Comparison of ENCODE assay signal across 27 cellular contexts in the genomic region with DNA sequence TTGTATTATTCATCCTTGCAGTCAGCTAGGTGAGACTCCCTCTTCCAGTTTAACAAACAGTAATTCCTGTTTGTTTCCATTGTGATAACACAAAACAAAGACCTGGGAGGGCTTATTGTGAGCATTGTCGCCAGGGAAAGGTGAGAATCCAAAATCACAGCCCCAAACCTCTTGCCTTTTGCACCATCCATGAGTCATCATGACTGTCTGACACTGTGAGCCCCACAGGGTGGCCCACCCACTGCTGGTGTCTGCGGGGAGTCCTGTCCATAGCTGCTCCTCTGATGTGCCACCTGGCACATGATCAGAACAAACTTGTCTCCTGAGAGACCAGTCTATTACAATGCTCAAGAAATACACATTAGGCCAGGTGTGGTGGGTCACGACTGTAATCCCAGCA. TPM values are rescaled to one million over a fixed set of nuclear protein-coding genes. Genes with fewer than 3 reads are reported as not detected.
"Had no signal": no experiment of that assay in that cellular context is flagged by ENCODE, and none has a peak within 500 bp of the region (broad histone marks: within the 10 kb centered on the region; RNA-seq: fewer than 3 reads in every experiment).

No MANE protein-coding gene starts in this region.

- H3K4me3 Mint-ChIP-seq: activated naive CD8-positive, alpha-beta T cell; activated T-cell treated with anti-CD3 and anti-CD28 coated beads, Interleukin-2, amount 50 U/mL, for 72 hours; immature natural killer cell; memory B cell; natural killer cell treated with Interleukin-12 subunit alpha and Interleukin-12 subunit beta and Interleukin-15 and Interleukin-18, amount 100 ng/mL, for 72 hours; T-helper 2 cell treated with Interferon-gamma antibody and Interleukin-4, amounts not matched to agents 5 μg/mL and 100 μg/mL, for 36 hours had no signal

- H3K4me1 Mint-ChIP-seq: immature natural killer cell, memory B cell had no signal

- H3K4me3 ChIP-seq: colonic mucosa, suprapubic skin, tibial artery had no signal

- FAIRE-seq: endothelial cell of umbilical vein, kidney had no signal

- H3K36me3 ChIP-seq: colonic mucosa, suprapubic skin, tibial artery had no signal

- H3K9me3 ChIP-seq: colonic mucosa, suprapubic skin, tibial artery had no signal

- H3K4me1 ChIP-seq: colonic mucosa had no signal

- H3K27ac ChIP-seq: colonic mucosa, suprapubic skin, tibial artery had no signal

- DNase-seq: activated CD4-positive, alpha-beta T cell treated with anti-CD3 and anti-CD28 coated beads for 4 hours; activated CD4-positive, alpha-beta T cell treated with anti-CD3 and anti-CD28 coated beads, Interleukin-2, amount 50 U/mL, for 4 hours; activated CD4-positive, CD25-positive, alpha-beta regulatory T cell; activated naive CD4-positive, alpha-beta T cell treated with Interleukin-2 at 50 U/mL for 16 hours; activated T-cell treated with anti-CD3 and anti-CD28 coated beads for 4 hours; activated T-cell treated with anti-CD3 and anti-CD28 coated beads, Interleukin-2, amount 50 U/mL, for 72 hours; anterior cingulate cortex; cerebellar nuclear complex; colonic mucosa; effector CD8-positive, alpha-beta T cell; foreskin fibroblast; head of caudate nucleus; hippocampal formation; immature natural killer cell; kidney; left colon; right cardiac atrium; stimulated activated CD4-positive, alpha-beta T cell treated with anti-CD3 and anti-CD28 coated beads, Interleukin-15, amount 100 ng/mL, for 24 hours; stimulated activated CD4-positive, alpha-beta T cell treated with anti-CD3 and anti-CD28 coated beads, Interleukin-2, amount 100 ng/mL, for 24 hours; stimulated activated naive CD4-positive, alpha-beta T cell; tibial artery had no signal

- H3K27ac Mint-ChIP-seq: activated naive CD8-positive, alpha-beta T cell; activated T-cell treated with anti-CD3 and anti-CD28 coated beads, Interleukin-2, amount 50 U/mL, for 72 hours; immature natural killer cell; memory B cell; natural killer cell treated with Interleukin-12 subunit alpha and Interleukin-12 subunit beta and Interleukin-15 and Interleukin-18, amount 100 ng/mL, for 72 hours; T-helper 2 cell treated with Interferon-gamma antibody and Interleukin-4, amounts not matched to agents 5 μg/mL and 100 μg/mL, for 36 hours had no signal

- H3K27me3 ChIP-seq: colonic mucosa had no signal

- ATAC-seq: activated T-cell treated with anti-CD3 and anti-CD28 coated beads, Interleukin-2, amount 50 U/mL, for 72 hours; left colon; right cardiac atrium had no signal

- H3K9me3 Mint-ChIP-seq: activated T-cell treated with anti-CD3 and anti-CD28 coated beads, Interleukin-2, amount 50 U/mL, for 72 hours; immature natural killer cell; memory B cell; natural killer cell treated with Interleukin-12 subunit alpha and Interleukin-12 subunit beta and Interleukin-15 and Interleukin-18, amount 100 ng/mL, for 72 hours; T-helper 2 cell treated with Interferon-gamma antibody and Interleukin-4, amounts not matched to agents 5 μg/mL and 100 μg/mL, for 36 hours had no signal

- H3K36me3 Mint-ChIP-seq: activated naive CD8-positive, alpha-beta T cell; immature natural killer cell; memory B cell; natural killer cell treated with Interleukin-12 subunit alpha and Interleukin-12 subunit beta and Interleukin-15 and Interleukin-18, amount 100 ng/mL, for 72 hours had no signal

RNA-seq across cellular contexts. Expression of a gene that starts 33.7 kb away (rescaled TPM):
- total RNA-seq: natural killer cell treated with Interleukin-12 subunit alpha and Interleukin-12 subunit beta and Interleukin-15 and Interleukin-18, amount 100 ng/mL, for 72 hours had no signal
